Comparison of ENCODE assay signal across 8 cellular contexts in genomic region chr16:31202402-31203385, GRCh38. TPM values are rescaled to one million over a fixed set of nuclear protein-coding genes. Genes with fewer than 3 reads are reported as not detected.
DNase-seq lines count a peak whose midpoint lies in the region; ATAC-seq and TF ChIP-seq lines count a peak whose summit lies in the region.

TSS of gene PYCARD (minus strand) at chr16:31202760. CDS start at chr16:31202690, 70 bp downstream.

- peak; percentile 30 for ATAC-seq in GM19397 (IDR thresholded peaks at IDR 0.05; ENCODE audit: unreplicated experiment)

- H3K4me1 ChIP-seq in cardiac muscle cell (ENCODE audit: low read depth) (no peaks in the 10 kb centered on the region), trophoblast cell (ENCODE audit: control insufficient read depth in 1 of 2, insufficient read depth in 2 of 2, low read length in 2 of 2) (peaks cover 9 to 11% of the 10 kb centered on the region in 2 experiments)

- H2BK5ac ChIP-seq in trophoblast cell (ENCODE audit: low read depth, low read length, poor library complexity) = no peak within 1 kb of the TSS

- H3K9ac ChIP-seq in trophoblast cell (ENCODE audit: low read length) = no peak within 1 kb of the TSS

- H3K9me3 ChIP-seq in KOPT-K1 (ENCODE audit: insufficient read depth, low read length, poor library complexity, severe bottlenecking) (no peaks in the 10 kb centered on the region), cardiac muscle cell (ENCODE audit: low read depth) (no peaks in the 10 kb centered on the region), trophoblast cell (ENCODE audit: insufficient read depth, low read depth, low read length) (peaks cover 4% of the 10 kb centered on the region)

- H3K4ac ChIP-seq in trophoblast cell (ENCODE audit: low read depth, low read length) = no peak within 1 kb of the TSS

- H4K91ac ChIP-seq in trophoblast cell (ENCODE audit: low read depth, low read length) = no peak within 1 kb of the TSS

- peaks cover 5% of the 10 kb centered on the region for H3K27me3 Mint-ChIP-seq in activated T-helper 2 cell treated with anti-CD3 and anti-CD28 coated beads, Interferon-gamma antibody, Interleukin-2, Interleukin-4, amounts not matched to agents 10 μg/mL and 5 μg/mL and 100 μg/mL, durations not matched to agents 14 hours and 24 hours and 36 hours (ENCODE audit: low read depth)

- peaks cover 32% of the 10 kb centered on the region for H3K36me3 Mint-ChIP-seq in activated T-helper 2 cell treated with anti-CD3 and anti-CD28 coated beads, Interferon-gamma antibody, Interleukin-2, Interleukin-4, amounts not matched to agents 10 μg/mL and 5 μg/mL and 100 μg/mL, durations not matched to agents 14 hours and 24 hours and 36 hours (ENCODE audit: low read depth)

- no peaks in the 10 kb centered on the region for H3K79me1 ChIP-seq in trophoblast cell (ENCODE audit: low read length)

- H3K23ac ChIP-seq in trophoblast cell (ENCODE audit: low read length) = no peak within 1 kb of the TSS

- H3K4me2 ChIP-seq in trophoblast cell (ENCODE audit: low read length) = peak within 1 kb of the TSS; percentile 60

- no peak within 1 kb of the TSS for H2AK5ac ChIP-seq in trophoblast cell (ENCODE audit: low read length)

- H2AFZ ChIP-seq in trophoblast cell (ENCODE audit: insufficient read depth, low read length, poor library complexity) = peak within 1 kb of the TSS; percentile 27

- peaks cover 27% of the 10 kb centered on the region for H3K36me3 ChIP-seq in KOPT-K1 (ENCODE audit: insufficient read depth, low read length)
- H3K36me3 ChIP-seq in cardiac muscle cell = no peaks in the 10 kb centered on the region
- H3K36me3 ChIP-seq in trophoblast cell (ENCODE audit: control insufficient read depth in 1 of 2, insufficient read depth in 2 of 2, low read length in 2 of 2) = peaks cover 3 to 9% of the 10 kb centered on the region in 2 experiments

- H4K12ac ChIP-seq in trophoblast cell (ENCODE audit: low read depth, low read length) = no peak within 1 kb of the TSS

- peak within 1 kb of the TSS; percentile 59 for H3K27ac ChIP-seq in KOPT-K1 (ENCODE audit: low read depth, low read length, poor library complexity, severe bottlenecking)
- H3K27ac ChIP-seq in cardiac muscle cell = no peak within 1 kb of the TSS
- no peak within 1 kb of the TSS for H3K27ac ChIP-seq in trophoblast cell (ENCODE audit: low read depth, low read length)

- H2BK12ac ChIP-seq in trophoblast cell (ENCODE audit: low read length) = no peak within 1 kb of the TSS

- peaks cover 39% of the 10 kb centered on the region for H3K27me3 ChIP-seq in cardiac muscle cell
- H3K27me3 ChIP-seq in trophoblast cell (ENCODE audit: insufficient read depth, low read length) = peaks cover 11% of the 10 kb centered on the region

- peak within 1 kb of the TSS; percentile 82 for H3K4me3 Mint-ChIP-seq in activated T-helper 2 cell treated with anti-CD3 and anti-CD28 coated beads, Interferon-gamma antibody, Interleukin-2, Interleukin-4, amounts not matched to agents 10 μg/mL and 5 μg/mL and 100 μg/mL, durations not matched to agents 14 hours and 24 hours and 36 hours (ENCODE audit: low read depth)

- peak within 1 kb of the TSS; percentile 77 for H3K27ac Mint-ChIP-seq in activated T-helper 2 cell treated with anti-CD3 and anti-CD28 coated beads, Interferon-gamma antibody, Interleukin-2, Interleukin-4, amounts not matched to agents 10 μg/mL and 5 μg/mL and 100 μg/mL, durations not matched to agents 14 hours and 24 hours and 36 hours

- H3K4me3 ChIP-seq in cardiac muscle cell (peak within 1 kb of the TSS; percentile 14), trophoblast cell (ENCODE audit: low read depth, low read length) (peak within 1 kb of the TSS; percentile 62)

- H3K79me2 ChIP-seq in trophoblast cell (ENCODE audit: control insufficient read depth, insufficient read depth, low read length, poor library complexity) = no peaks in the 10 kb centered on the region

- H3K9me3 Mint-ChIP-seq in activated T-helper 2 cell treated with anti-CD3 and anti-CD28 coated beads, Interferon-gamma antibody, Interleukin-2, Interleukin-4, amounts not matched to agents 10 μg/mL and 5 μg/mL and 100 μg/mL, durations not matched to agents 14 hours and 24 hours and 36 hours = no peaks in the 10 kb centered on the region

- no peak within 1 kb of the TSS for H3K18ac ChIP-seq in trophoblast cell (ENCODE audit: low read length)

- H3K14ac ChIP-seq in trophoblast cell (ENCODE audit: low read length) = no peak within 1 kb of the TSS

- intact Hi-C loops in activated T-helper 2 cell treated with anti-CD3 and anti-CD28 coated beads, Interferon-gamma antibody, Interleukin-2, Interleukin-4, amounts not matched to agents 10 μg/mL and 5 μg/mL and 100 μg/mL, durations not matched to agents 14 hours and 24 hours and 36 hours (cut with micrococcal nuclease) = loop anchor here (5.0 to 10.0 kb wide), 4 partner anchors 65 to 665 kb away; partner anchors contain the start of gene ITGAX

- no peak within 1 kb of the TSS for H2BK120ac ChIP-seq in trophoblast cell (ENCODE audit: insufficient read depth, low read length, poor library complexity)

- peak within 1 kb of the TSS; percentile 40 for H4K8ac ChIP-seq in trophoblast cell (ENCODE audit: low read depth, low read length)

- no CpG with 5 or more reads among the region's 71 CpGs for WGBS in trophoblast cell (ENCODE audit: extremely low coverage, insufficient coverage, insufficient read length)

- H3K4me1 Mint-ChIP-seq in activated T-helper 2 cell treated with anti-CD3 and anti-CD28 coated beads, Interferon-gamma antibody, Interleukin-2, Interleukin-4, amounts not matched to agents 10 μg/mL and 5 μg/mL and 100 μg/mL, durations not matched to agents 14 hours and 24 hours and 36 hours (ENCODE audit: low read depth) = peaks cover 46% of the 10 kb centered on the region

- peak; percentile 89 for DNase-seq in CD1c-positive myeloid dendritic cell (ENCODE audit: extremely low spot score)
- DNase-seq in activated T-helper 2 cell treated with anti-CD3 and anti-CD28 coated beads, Interferon-gamma antibody, Interleukin-2, Interleukin-4, amounts not matched to agents 10 μg/mL and 5 μg/mL and 100 μg/mL, durations not matched to agents 14 hours and 24 hours and 36 hours (ENCODE audit: low spot score) = peak; percentile 39
- peak; percentile 43 to 63 for DNase-seq in cardiac muscle cell (ENCODE audit: low read depth in 1 of 2, low spot score in 1 of 2)
- DNase-seq in trophoblast cell = peak in 1 of 2 donors; percentile 37
- DNase-seq in NCI-H2081 treated with DMSO at 0.1 percent for 48 hours (lab: John Stamatoyannopoulos, UW) = no peak
- no peak for DNase-seq in COLO829 (ENCODE audit: low spot score)

- TF ChIP-seq CTCF in cardiac muscle cell (IDR thresholded peaks at IDR 0.05; ENCODE audit: low read depth, low read length) = no peak

RNA-seq across cellular contexts. Expression of gene PYCARD, which starts in this region (rescaled TPM):
- 15.1 and 15.3 TPM in 2 replicates for total RNA-seq in activated T-helper 2 cell treated with anti-CD3 and anti-CD28 coated beads, Interferon-gamma antibody, Interleukin-2, Interleukin-4, amounts not matched to agents 10 μg/mL and 5 μg/mL and 100 μg/mL, durations not matched to agents 14 hours and 24 hours and 36 hours
- 1.4 and 2.7 TPM in 2 replicates for total RNA-seq in cardiac muscle cell
- 2.3 and 5.2 TPM in 2 replicates for polyA plus RNA-seq in cardiac muscle cell
- polyA plus RNA-seq in trophoblast cell (2013) = 4.5 and 4.8 TPM in 2 replicates

Comparison
In these comparisons a context has a peak if more than half of its experiments do, and no peak if none do; other contexts are left out.
1. DNase-seq: peak in CD1c-positive myeloid dendritic cell (single experiment), activated T-helper 2 cell treated with anti-CD3 and anti-CD28 coated beads, Interferon-gamma antibody, Interleukin-2, Interleukin-4, amounts not matched to agents 10 μg/mL and 5 μg/mL and 100 μg/mL, durations not matched to agents 14 hours and 24 hours and 36 hours (single experiment) and cardiac muscle cell (2 of 2); none in NCI-H2081 treated with DMSO at 0.1 percent for 48 hours (single experiment) and COLO829 (single experiment).